14 cellular contexts compared by ENCODE assay signal in genomic region chr1:244077473-244078220, GRCh38. TPM values are rescaled to one million over a fixed set of nuclear protein-coding genes. Genes with fewer than 3 reads are reported as not detected.
DNase-seq lines count a peak whose midpoint lies in the region; ATAC-seq and TF ChIP-seq lines count a peak whose summit lies in the region.
"Had no signal": no experiment of that assay in that cellular context is flagged by ENCODE, and none has a peak within 500 bp of the region (broad histone marks: within the 10 kb centered on the region; RNA-seq: fewer than 3 reads in every experiment).

No MANE protein-coding gene starts in this region.

- H3K79me2 ChIP-seq in SK-N-SH (ENCODE audit: insufficient read depth), result no peaks in the 10 kb centered on the region

- H3F3A ChIP-seq in SK-N-SH (replicated peaks; ENCODE audit: insufficient read depth), result no peaks in the 10 kb centered on the region

- no peak for TF ChIP-seq RAD21 in SK-N-SH (IDR thresholded peaks at IDR 0.05; ENCODE audit: low read length)

- H3K27ac ChIP-seq in SK-N-SH (ENCODE audit: low read depth in 2 of 2, low read length in 1 of 2), result no peak overlapping the region
- peak overlapping the region in 14 of 59 donors; percentile 11 to 54 (median 33) for H3K27ac ChIP-seq in dorsolateral prefrontal cortex
- H3K27ac ChIP-seq: Peyer's patch had no signal

- TF ChIP-seq CTCF in SK-N-SH (IDR thresholded peaks at IDR 0.05) (no peak), dorsolateral prefrontal cortex (IDR thresholded peaks at IDR 0.05 in 54 of 56, conservative IDR thresholded peaks at IDR 0.05 in 2 of 56; ENCODE audit: low read depth in 1 of 56, partially characterized antibody in 56 of 56) (no peak)

- no peaks in the 10 kb centered on the region for H4K20me1 ChIP-seq in SK-N-SH (ENCODE audit: insufficient read depth)

- H3K27me3 Mint-ChIP-seq in stimulated activated naive B cell treated with anti-CD40 and anti-IgM and Interleukin-4, amounts not matched to agents 10 μg/mL and 1 μg/mL and 100 μg/mL, for 72 hours, result peaks cover 10% of the 10 kb centered on the region in 2 donors
- peaks cover 18% of the 10 kb centered on the region for H3K27me3 Mint-ChIP-seq in activated CD4-positive, alpha-beta memory T cell treated with anti-CD3 and anti-CD28 coated beads, Interleukin-2, amount 10 ng/mL, durations not matched to agents 7 days and 5 days

- no peaks in the 10 kb centered on the region for H3K9me3 Mint-ChIP-seq in stimulated activated naive B cell treated with anti-CD40 and anti-IgM and Interleukin-4, amounts not matched to agents 10 μg/mL and 1 μg/mL and 100 μg/mL, for 72 hours
- no peaks in the 10 kb centered on the region for H3K9me3 Mint-ChIP-seq in activated CD4-positive, alpha-beta memory T cell treated with anti-CD3 and anti-CD28 coated beads, Interleukin-2, amount 10 ng/mL, durations not matched to agents 7 days and 5 days

- H3K4me1 Mint-ChIP-seq in stimulated activated naive B cell treated with anti-CD40 and anti-IgM and Interleukin-4, amounts not matched to agents 10 μg/mL and 1 μg/mL and 100 μg/mL, for 72 hours, result peaks cover 38 to 62% of the 10 kb centered on the region in 2 donors
- H3K4me1 Mint-ChIP-seq in activated CD4-positive, alpha-beta memory T cell treated with anti-CD3 and anti-CD28 coated beads, Interleukin-2, amount 10 ng/mL, durations not matched to agents 7 days and 5 days, result peaks cover 20% of the 10 kb centered on the region

- no peaks in the 10 kb centered on the region; a peak in 1 of 4 replicates for H3K4me1 ChIP-seq in SK-N-SH (ENCODE audit: control insufficient read depth in 1 of 2, insufficient read depth in 2 of 2, low read depth in 1 of 2, low read length in 1 of 2)

- H3K9me3 ChIP-seq in SK-N-SH, result no peaks in the 10 kb centered on the region
- H3K9me3 ChIP-seq: Peyer's patch had no signal

- intact Hi-C loops in dorsolateral prefrontal cortex (cut with DNase I), result no loop called here

- peak overlapping the region; percentile 60 for H3K27ac Mint-ChIP-seq in stimulated activated naive B cell treated with anti-CD40 and anti-IgM and Interleukin-4, amounts not matched to agents 10 μg/mL and 1 μg/mL and 100 μg/mL, for 72 hours
- no peak overlapping the region for H3K27ac Mint-ChIP-seq in activated CD4-positive, alpha-beta memory T cell treated with anti-CD3 and anti-CD28 coated beads, Interleukin-2, amount 10 ng/mL, durations not matched to agents 7 days and 5 days

- peak; percentile 20 for ATAC-seq in SK-N-SH treated with all-trans-retinoic acid at 6 μM for 48 hours
- peak; percentile 77 to 78 for ATAC-seq in stimulated activated naive B cell treated with anti-CD40 and anti-IgM and Interleukin-4, amounts not matched to agents 10 μg/mL and 1 μg/mL and 100 μg/mL, for 72 hours (replicated peaks)
- ATAC-seq: HCT116 had no signal

- H2AFZ ChIP-seq in SK-N-SH (ENCODE audit: low read depth), result no peak overlapping the region

- CTCF ChIA-PET in SK-N-SH (lab: Yijun Ruan, JAX), result interaction anchor here (1.0 to 1.1 kb wide), 2 partner anchors 195 to 196 kb away, joined by 3 to 4 read pairs; no protein-coding TSS in a partner anchor
- CTCF ChIA-PET in activated CD4-positive, alpha-beta memory T cell treated with anti-CD3 and anti-CD28 coated beads, Interleukin-2, amount 10 ng/mL, durations not matched to agents 7 days and 5 days (lab: Charles Lee), result no interaction called here

- 88% methylated on average over 22 of the region's 22 CpGs for WGBS in SK-N-SH (ENCODE audit: low lambda C conversion rate)

- no peak overlapping the region for H3K4me2 ChIP-seq in SK-N-SH

- H3K36me3 ChIP-seq in SK-N-SH (replicated peaks in 1 of 2; ENCODE audit: control insufficient read depth in 1 of 2, insufficient read depth in 2 of 2, low read length in 1 of 2), result no peaks in the 10 kb centered on the region
- H3K36me3 ChIP-seq: Peyer's patch had no signal

- no peaks in the 10 kb centered on the region for H3K9me2 ChIP-seq in SK-N-SH

- DNase-seq in SK-N-SH (no peak), NCI-H2107 treated with DMSO at 0.1 percent for 48 hours (lab: John Stamatoyannopoulos, UW; ENCODE audit: unreplicated experiment) (peak; percentile 43), dorsolateral prefrontal cortex (peak in 4 of 10 donors; percentile 40 to 60 (median 47)), germinal center (ENCODE audit: low spot score) (no peak), ureter (ENCODE audit: low spot score) (no peak)
- DNase-seq in stimulated activated naive B cell treated with anti-CD40 and anti-IgM and Interleukin-4, amounts not matched to agents 10 μg/mL and 1 μg/mL and 100 μg/mL, for 72 hours, result peak; percentile 47
- DNase-seq in activated CD4-positive, alpha-beta memory T cell treated with anti-CD3 and anti-CD28 coated beads, Interleukin-2, amount 10 ng/mL, durations not matched to agents 7 days and 5 days, result no peak
- DNase-seq: activated naive CD4-positive, alpha-beta T cell treated with anti-CD3 and anti-CD28 coated beads, Interleukin-2, amount 50 U/mL, for 16 hours; central memory CD4-positive, alpha-beta T cell; NCI-H2029 treated with DMSO at 0.1 percent for 48 hours; T-helper 9 cell had no signal

- H3K4me3 ChIP-seq in SK-N-SH (ENCODE audit: low read depth in 2 of 2, low read length in 1 of 2) (no peak overlapping the region), dorsolateral prefrontal cortex (peak overlapping the region in 55 of 59 donors; percentile 13 to 63 (median 42))
- H3K4me3 ChIP-seq: Peyer's patch had no signal

- no peaks in the 10 kb centered on the region for H3K27me3 ChIP-seq in SK-N-SH (ENCODE audit: insufficient read depth)
- H3K27me3 ChIP-seq in dorsolateral prefrontal cortex, result peaks cover 0 to 10% (median 0%) of the 10 kb centered on the region in 45 donors
- H3K27me3 ChIP-seq: Peyer's patch had no signal

- POLR2A ChIA-PET in SK-N-SH (lab: Yijun Ruan, JAX), result no interaction called here
- POLR2A ChIA-PET in activated CD4-positive, alpha-beta memory T cell treated with anti-CD3 and anti-CD28 coated beads, Interleukin-2, amount 10 ng/mL, durations not matched to agents 7 days and 5 days (lab: Charles Lee), result no interaction called here

- H3K9ac ChIP-seq in SK-N-SH, result no peak overlapping the region

- TF ChIP-seq EP300 in SK-N-SH (IDR thresholded peaks at IDR 0.05; ENCODE audit: borderline replicate concordance in 1 of 2, low read depth in 1 of 2, low read length in 1 of 2), result no peak

- H3K4me3 Mint-ChIP-seq in stimulated activated naive B cell treated with anti-CD40 and anti-IgM and Interleukin-4, amounts not matched to agents 10 μg/mL and 1 μg/mL and 100 μg/mL, for 72 hours, result peak overlapping the region; percentile 17 to 51
- H3K4me3 Mint-ChIP-seq in activated CD4-positive, alpha-beta memory T cell treated with anti-CD3 and anti-CD28 coated beads, Interleukin-2, amount 10 ng/mL, durations not matched to agents 7 days and 5 days, result no peak overlapping the region

- H3K36me3 Mint-ChIP-seq in stimulated activated naive B cell treated with anti-CD40 and anti-IgM and Interleukin-4, amounts not matched to agents 10 μg/mL and 1 μg/mL and 100 μg/mL, for 72 hours, result no peaks in the 10 kb centered on the region
- no peaks in the 10 kb centered on the region for H3K36me3 Mint-ChIP-seq in activated CD4-positive, alpha-beta memory T cell treated with anti-CD3 and anti-CD28 coated beads, Interleukin-2, amount 10 ng/mL, durations not matched to agents 7 days and 5 days (ENCODE audit: low read depth)

TF ChIP-seq in SK-N-SH treated with all-trans-retinoic acid at 6 μM for 48 hours, 23 proteins besides CTCF, POLR2A, EP300 and RAD21 (continues in another document):
- no peak for TF ChIP-seq CSDC2 (CRISPR knock-in tag; IDR thresholded peaks at IDR 0.05)
- TF ChIP-seq OSR1 (CRISPR knock-in tag; IDR thresholded peaks at IDR 0.05), result no peak

TF ChIP-seq in SK-N-SH, 30 proteins besides CTCF, POLR2A, EP300 and RAD21 (continues in another document):
- TF ChIP-seq MEF2A (IDR thresholded peaks at IDR 0.05; ENCODE audit: borderline replicate concordance, low read depth) (no peak), NRF1 (IDR thresholded peaks at IDR 0.05; ENCODE audit: low read depth, low read length) (no peak), TAF1 (IDR thresholded peaks at IDR 0.05; ENCODE audit: borderline replicate concordance, low read depth, low read length) (no peak), USF1 (IDR thresholded peaks at IDR 0.05; ENCODE audit: borderline replicate concordance, low read depth) (no peak), GATA2 (CRISPR knock-in tag; IDR thresholded peaks at IDR 0.05) (no peak), RCOR1 (IDR thresholded peaks at IDR 0.05; ENCODE audit: low read length) (no peak), SIN3A (IDR thresholded peaks at IDR 0.05; ENCODE audit: borderline replicate concordance, low read depth, low read length) (no peak), CHD2 (IDR thresholded peaks at IDR 0.05; ENCODE audit: low read length, partially characterized antibody) (no peak), YY1 (IDR thresholded peaks at IDR 0.05; ENCODE audit: low read depth) (no peak), EZH2phosphoT487 (IDR thresholded peaks at IDR 0.05; ENCODE audit: borderline replicate concordance, low read depth) (no peak), IRF3 (IDR thresholded peaks at IDR 0.05; ENCODE audit: low read depth, low read length) (no peak)

RNA-seq across cellular contexts. Expression of gene ZBTB18, which starts 26.6 kb away (rescaled TPM):
- polyA plus RNA-seq in SK-N-SH (2012; rRNA removed), result 19.3 and 21.3 TPM in 2 replicates
- 19.9 and 20.2 TPM in 2 replicates for polyA plus RNA-seq in SK-N-SH (2012; cell fraction: cytosol; rRNA removed)
- 35.1 and 43.3 TPM in 2 replicates for polyA plus RNA-seq in SK-N-SH (2012; cell fraction: nucleus; rRNA removed)
- 100 to 1,000 TPM in 64 of 120 experiments, 10 to 100 TPM in 56; 44.0 to 166 (median 102) TPM for total RNA-seq in dorsolateral prefrontal cortex
- 14.2 TPM for total RNA-seq in ureter
- total RNA-seq in activated CD4-positive, alpha-beta memory T cell treated with anti-CD3 and anti-CD28 coated beads, Interleukin-2, amount 10 ng/mL, durations not matched to agents 7 days and 5 days, result 10 to 100 TPM in 1 of 2 experiments, 1 to 10 TPM in 1; 9.6 to 10.2 TPM

Comparison
In these comparisons a context has a peak if more than half of its experiments do, and no peak if none do; other contexts are left out.
1. DNase-seq: peak in NCI-H2107 treated with DMSO at 0.1 percent for 48 hours (single experiment) and stimulated activated naive B cell treated with anti-CD40 and anti-IgM and Interleukin-4, amounts not matched to agents 10 μg/mL and 1 μg/mL and 100 μg/mL, for 72 hours (single experiment); none in SK-N-SH (single experiment), germinal center (single experiment), ureter (single experiment) and activated CD4-positive, alpha-beta memory T cell treated with anti-CD3 and anti-CD28 coated beads, Interleukin-2, amount 10 ng/mL, durations not matched to agents 7 days and 5 days (single experiment).
2. H3K4me3 ChIP-seq: peak in dorsolateral prefrontal cortex (55 of 59); none in SK-N-SH (0 of 2).